8 cellular contexts compared by ENCODE assay signal in the genomic region with DNA sequence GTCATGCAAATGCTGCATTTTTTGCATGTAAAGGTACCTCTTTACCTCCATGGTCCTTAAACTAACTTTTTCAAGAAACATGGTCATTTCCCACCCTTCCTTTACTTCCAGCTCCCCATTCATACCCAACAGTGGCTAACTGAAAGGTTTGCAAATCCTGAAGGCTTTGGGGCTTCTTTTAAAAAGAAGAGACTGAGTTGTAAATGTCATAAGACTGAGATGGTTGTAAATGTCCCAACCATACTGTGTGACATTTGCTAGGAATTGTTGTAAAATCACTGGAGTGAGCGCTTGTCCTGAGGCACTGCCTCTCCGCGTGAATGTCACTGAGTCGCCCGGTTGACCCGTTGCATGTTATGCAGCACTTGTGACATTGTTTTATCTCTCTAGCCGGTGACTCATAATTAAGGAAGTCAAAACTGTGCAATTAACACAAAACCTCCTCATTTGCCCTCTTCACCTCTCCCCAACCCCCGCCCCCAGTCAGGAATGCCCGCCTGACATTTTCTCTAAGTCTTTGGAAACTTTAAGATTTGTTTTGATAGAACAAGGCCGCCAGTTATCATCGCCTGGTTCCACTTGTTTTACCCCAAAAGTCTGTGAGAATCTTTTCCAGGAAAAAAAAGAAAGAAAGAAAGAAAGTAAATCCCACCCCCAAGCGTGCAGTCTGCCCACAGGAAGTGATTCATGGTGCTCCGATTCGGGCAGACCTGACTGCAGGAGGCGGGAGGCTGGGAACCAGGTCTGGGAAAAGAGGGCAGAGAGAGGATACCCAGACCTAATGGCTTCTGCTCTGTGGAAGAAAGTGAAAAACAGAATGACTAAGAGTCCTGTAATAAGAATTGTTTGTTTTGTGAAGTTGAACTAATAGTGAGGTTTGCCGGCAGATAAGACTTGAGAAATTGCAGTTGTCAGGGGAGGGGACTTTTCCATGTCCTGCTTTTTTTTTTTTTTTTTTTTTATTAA.
DNase-seq lines count a peak whose midpoint lies in the region; ATAC-seq and TF ChIP-seq lines count a peak whose summit lies in the region.

No MANE protein-coding gene starts in this region.

- no peaks in the 10 kb centered on the region for H3K27me3 ChIP-seq in parathyroid adenoma (ENCODE audit: control insufficient read depth, insufficient read depth, low read length)

- H3K4me3 ChIP-seq in NB4 (ENCODE audit: low read depth, low read length) (peak overlapping the region; percentile 27), foreskin fibroblast (ENCODE audit: low read depth in 1 of 2, low read length in 2 of 2) (no peak overlapping the region), parathyroid adenoma (ENCODE audit: low read depth, low read length) (peak overlapping the region; percentile 36)

- H3K4me1 Mint-ChIP-seq in activated T-cell treated with anti-CD3 and anti-CD28 coated beads, Interleukin-2, amount 50 U/mL, for 4 hours (ENCODE audit: low read depth): peaks cover 75% of the 10 kb centered on the region

- no peak overlapping the region for H3K27ac ChIP-seq in parathyroid adenoma

- no peaks in the 10 kb centered on the region for H3K79me2 ChIP-seq in parathyroid adenoma

- no peak overlapping the region for H2AFZ ChIP-seq in parathyroid adenoma

- no peaks in the 10 kb centered on the region for H3K36me3 ChIP-seq in parathyroid adenoma (ENCODE audit: control insufficient read depth, insufficient read depth, low read length)

- TF ChIP-seq CTCF in NB4 (IDR thresholded peaks at IDR 0.05; ENCODE audit: low read depth, low read length) (no peak), foreskin fibroblast (IDR thresholded peaks at IDR 0.05; ENCODE audit: low read depth, low read length) (no peak), parathyroid adenoma (IDR thresholded peaks at IDR 0.05) (no peak)

- H3K27me3 Mint-ChIP-seq in activated T-cell treated with anti-CD3 and anti-CD28 coated beads, Interleukin-2, amount 50 U/mL, for 4 hours (ENCODE audit: low read depth): no peaks in the 10 kb centered on the region

- peaks cover 3% of the 10 kb centered on the region for H3K36me3 Mint-ChIP-seq in activated T-cell treated with anti-CD3 and anti-CD28 coated beads, Interleukin-2, amount 50 U/mL, for 4 hours (ENCODE audit: insufficient read depth)

- H3K4me1 ChIP-seq in parathyroid adenoma: peaks cover 2% of the 10 kb centered on the region

- DNase-seq in EL: peak; percentile 99
- DNase-seq in NB4 (ENCODE audit: low read depth): peak; percentile 72
- DNase-seq in activated T-cell treated with anti-CD3 and anti-CD28 coated beads, Interleukin-2, amount 50 U/mL, for 4 hours: peak; percentile 43
- DNase-seq in foreskin fibroblast: peak; percentile 96 to 97
- DNase-seq in Ammon's horn (ENCODE audit: low spot score): no peak
- no peak for DNase-seq in RPMI8226
- no peak for DNase-seq in NCI-H1105 treated with DMSO at 0.1 percent for 48 hours (lab: John Stamatoyannopoulos, UW)

- H3K4me3 Mint-ChIP-seq in activated T-cell treated with anti-CD3 and anti-CD28 coated beads, Interleukin-2, amount 50 U/mL, for 4 hours: peak overlapping the region; percentile 36

- peak; percentile 52 to 65 for ATAC-seq in activated T-cell treated with anti-CD3 and anti-CD28 coated beads, Interleukin-2, amount 50 U/mL, for 4 hours

- H3K9ac ChIP-seq in parathyroid adenoma: no peak overlapping the region

- peak overlapping the region; percentile 55 for H3K4me2 ChIP-seq in parathyroid adenoma (ENCODE audit: low read length)

- no peak for TF ChIP-seq POLR2A in NB4 (IDR thresholded peaks at IDR 0.05; ENCODE audit: extremely low read depth, insufficient read length)

- H3K9me3 Mint-ChIP-seq in activated T-cell treated with anti-CD3 and anti-CD28 coated beads, Interleukin-2, amount 50 U/mL, for 4 hours: no peaks in the 10 kb centered on the region

- H3K9me3 ChIP-seq in parathyroid adenoma (ENCODE audit: control insufficient read depth, low read length): no peaks in the 10 kb centered on the region

Comparison
In these comparisons a context has a peak if more than half of its experiments do, and no peak if none do; other contexts are left out.
1. DNase-seq: peak in EL (single experiment), NB4 (single experiment), activated T-cell treated with anti-CD3 and anti-CD28 coated beads, Interleukin-2, amount 50 U/mL, for 4 hours (single experiment) and foreskin fibroblast (2 of 2); none in Ammon's horn (single experiment), RPMI8226 (single experiment) and NCI-H1105 treated with DMSO at 0.1 percent for 48 hours (single experiment).
2. H3K4me3 ChIP-seq: peak in NB4 (single experiment) and parathyroid adenoma (single experiment); none in foreskin fibroblast (0 of 2).